Comparison of ENCODE assay signal across 15 cellular contexts in genomic region chr1:235763962-235764361, GRCh38.
A peak's percentile ranks its signal among the peaks of the same experiment; 100 is the strongest.
DNase-seq lines count a peak whose midpoint lies in the region; ATAC-seq and TF ChIP-seq lines count a peak whose summit lies in the region.
"Had no signal": no experiment of that assay in that cellular context is flagged by ENCODE, and none has a peak within 500 bp of the region (broad histone marks: within the 10 kb centered on the region; RNA-seq: fewer than 3 reads in every experiment).

No MANE protein-coding gene starts in this region.

- H3K79me1 ChIP-seq in IMR-90 (ENCODE audit: low read depth in 1 of 2, low read length in 2 of 2): no peaks in the 10 kb centered on the region

- 77% methylated on average over 3 of the region's 3 CpGs; no CpG with 5 or more reads in 1 of the 2 experiments for WGBS in IMR-90 (ENCODE audit: extremely low coverage in 2 of 2, insufficient read length in 1 of 2), 2 experiments

- H2BK5ac ChIP-seq in IMR-90 (ENCODE audit: low read depth, low read length, poor library complexity, severe bottlenecking): no peak overlapping the region

- H3K27me3 ChIP-seq in IMR-90 (ENCODE audit: control insufficient read depth, insufficient read depth, low read length): no peaks in the 10 kb centered on the region

- no peak overlapping the region for H2BK20ac ChIP-seq in IMR-90 (ENCODE audit: low read depth, low read length)

- H3K4me1 Mint-ChIP-seq in activated T-cell treated with anti-CD3 and anti-CD28 coated beads, Interleukin-2, amount 50 U/mL, for 4 hours (ENCODE audit: low read depth): peaks cover 8% of the 10 kb centered on the region

- H3K36me3 Mint-ChIP-seq in activated T-cell treated with anti-CD3 and anti-CD28 coated beads, Interleukin-2, amount 50 U/mL, for 4 hours (ENCODE audit: insufficient read depth): peaks cover 41% of the 10 kb centered on the region

- no peak overlapping the region for H2AFZ ChIP-seq in IMR-90 (replicated peaks; ENCODE audit: low read length, poor library complexity)

- no peak overlapping the region for H3K18ac ChIP-seq in IMR-90 (ENCODE audit: low read depth, low read length)

- intact Hi-C loops in IMR-90 (cut with micrococcal nuclease): no loop called here
- intact Hi-C loops in posterior vena cava (cut with DNase I): no loop called here

- H3K4me3 Mint-ChIP-seq in activated T-cell treated with anti-CD3 and anti-CD28 coated beads, Interleukin-2, amount 50 U/mL, for 4 hours: no peak overlapping the region
- H3K4me3 Mint-ChIP-seq: activated naive CD8-positive, alpha-beta T cell treated with anti-CD3 and anti-CD28 coated beads, Interleukin-2, amount 10 ng/mL, durations not matched to agents 7 days and 5 days had no signal

- no peak overlapping the region for H3K14ac ChIP-seq in IMR-90 (replicated peaks; ENCODE audit: low read depth, low read length)

- DNase-seq in activated T-cell treated with anti-CD3 and anti-CD28 coated beads, Interleukin-2, amount 50 U/mL, for 4 hours: no peak
- DNase-seq in activated T-cell treated with anti-CD3 and anti-CD28 coated beads, Interleukin-2, amount 50 U/mL, for 48 hours: no peak
- DNase-seq in IMR-90 (peak; percentile 19), posterior vena cava (ENCODE audit: low spot score) (no peak), occipital lobe (lab: John Stamatoyannopoulos, UW) (no peak)
- DNase-seq in stimulated activated CD4-positive, alpha-beta T cell treated with anti-CD3 and anti-CD28 coated beads, Interleukin-4, amount 100 ng/mL, for 24 hours: peak; percentile 22
- DNase-seq: ACHN; activated naive CD8-positive, alpha-beta T cell treated with anti-CD3 and anti-CD28 coated beads, Interleukin-2, amount 10 ng/mL, durations not matched to agents 7 days and 5 days; cerebellar nuclear complex; hippocampal formation; MV-4-11; NCI-H345 had no signal

- no peak for TF ChIP-seq POLR2A in IMR-90 (IDR thresholded peaks at IDR 0.05; ENCODE audit: low read depth, low read length)

- H4K5ac ChIP-seq in IMR-90 (ENCODE audit: low read depth, low read length): no peak overlapping the region

- no peak overlapping the region for H3K9ac ChIP-seq in IMR-90 (ENCODE audit: low read depth, low read length)

- dilution Hi-C loops in IMR-90 (cut with HindIII; ENCODE audit: low sequenced_read_pairs, unreplicated experiment): no loop called here

- H2BK120ac ChIP-seq in IMR-90 (ENCODE audit: low read depth, low read length): no peak overlapping the region

- H3K27me3 Mint-ChIP-seq in activated T-cell treated with anti-CD3 and anti-CD28 coated beads, Interleukin-2, amount 50 U/mL, for 4 hours (ENCODE audit: low read depth): no peaks in the 10 kb centered on the region
- H3K27me3 Mint-ChIP-seq: activated naive CD8-positive, alpha-beta T cell treated with anti-CD3 and anti-CD28 coated beads, Interleukin-2, amount 10 ng/mL, durations not matched to agents 7 days and 5 days had no signal

- H2BK15ac ChIP-seq in IMR-90 (ENCODE audit: low read depth, low read length): no peak overlapping the region

- no peak overlapping the region for H4K91ac ChIP-seq in IMR-90 (ENCODE audit: insufficient read depth, low read depth, low read length)

- no peaks in the 10 kb centered on the region for H3K36me3 ChIP-seq in IMR-90 (ENCODE audit: control insufficient read depth, insufficient read depth, low read length)

- in situ Hi-C loops in IMR-90 (cut with MboI; ENCODE audit: low sequenced_read_pairs): no loop called here

- POLR2A ChIA-PET in IMR-90 (lab: Charles Lee; ENCODE audit: unreplicated experiment): no interaction called here

- H3K4ac ChIP-seq in IMR-90 (ENCODE audit: low read depth, low read length): no peak overlapping the region

- no peaks in the 10 kb centered on the region for H3K4me1 ChIP-seq in IMR-90 (ENCODE audit: control insufficient read depth, insufficient read depth, low read length)

- H3K9me3 Mint-ChIP-seq in activated T-cell treated with anti-CD3 and anti-CD28 coated beads, Interleukin-2, amount 50 U/mL, for 4 hours: no peaks in the 10 kb centered on the region
- H3K9me3 Mint-ChIP-seq: activated naive CD8-positive, alpha-beta T cell treated with anti-CD3 and anti-CD28 coated beads, Interleukin-2, amount 10 ng/mL, durations not matched to agents 7 days and 5 days had no signal

- CTCF ChIA-PET in IMR-90 (lab: Yijun Ruan, JAX): no interaction called here

- H3K56ac ChIP-seq in IMR-90 (ENCODE audit: extremely low read depth, insufficient read depth, low read length): no peak overlapping the region

- H2AK9ac ChIP-seq in IMR-90 (replicated peaks; ENCODE audit: low read depth, low read length, poor library complexity): no peak overlapping the region

- H3K9me3 ChIP-seq in IMR-90 (ENCODE audit: control insufficient read depth, insufficient read depth, low read length): no peaks in the 10 kb centered on the region

- no peak overlapping the region for H3K4me2 ChIP-seq in IMR-90 (ENCODE audit: low read depth, low read length)

- H3K27ac ChIP-seq in IMR-90 (ENCODE audit: insufficient read depth, low read length): no peak overlapping the region
- H3K27ac ChIP-seq: epithelial cell of prostate had no signal

- BruUV-seq in IMR-90 (replicated peaks; lab: Mats Ljungman, UMichigan): no TSS peak

- no peaks in the 10 kb centered on the region for H4K20me1 ChIP-seq in IMR-90 (ENCODE audit: insufficient read depth, low read length)

- no peak overlapping the region for H3K4me3 ChIP-seq in IMR-90 (ENCODE audit: insufficient read depth, low read depth, low read length)

- peaks cover 4% of the 10 kb centered on the region; the same call in 1 of the 2 replicates for H3K9me1 ChIP-seq in IMR-90 (ENCODE audit: insufficient read depth, low read length)

- no peak for TF ChIP-seq RAD21 in IMR-90 (IDR thresholded peaks at IDR 0.05; ENCODE audit: low read length)

- no peak overlapping the region for H2AK5ac ChIP-seq in IMR-90 (ENCODE audit: low read depth, low read length)

- no peak for TF ChIP-seq CTCF in IMR-90 (conservative IDR thresholded peaks at IDR 0.05; ENCODE audit: low read depth, low read length)

- peak; percentile 88 to 91 for ATAC-seq in activated T-cell treated with anti-CD3 and anti-CD28 coated beads, Interleukin-2, amount 50 U/mL, for 4 hours
- ATAC-seq in GM21447 (IDR thresholded peaks at IDR 0.05; ENCODE audit: unreplicated experiment): peak; percentile 56
- ATAC-seq in IMR-90 (ENCODE audit: low read depth): no peak
- no peak for ATAC-seq in HG03159 (IDR thresholded peaks at IDR 0.05; ENCODE audit: unreplicated experiment)

- H4K8ac ChIP-seq in IMR-90 (ENCODE audit: low read depth in 2 of 2, low read length in 2 of 2): no peak overlapping the region

- H3K23ac ChIP-seq in IMR-90 (ENCODE audit: low read depth, low read length): no peak overlapping the region

TF ChIP-seq in IMR-90, 13 proteins besides CTCF, POLR2A, EP300 and RAD21:
- no peak for TF ChIP-seq SMC3 (IDR thresholded peaks at IDR 0.05; ENCODE audit: low read depth, low read length)
- no peak for TF ChIP-seq CHD1 (IDR thresholded peaks at IDR 0.05; ENCODE audit: low read depth, low read length)
- no peak for TF ChIP-seq RFX5 (IDR thresholded peaks at IDR 0.05; ENCODE audit: low read depth, low read length)
- TF ChIP-seq NFE2L2 (IDR thresholded peaks at IDR 0.05; ENCODE audit: low read depth, low read length): no peak
- TF ChIP-seq MXI1 (IDR thresholded peaks at IDR 0.05; ENCODE audit: borderline replicate concordance, low read depth, low read length): no peak
- no peak for TF ChIP-seq ELK1 (IDR thresholded peaks at IDR 0.05; ENCODE audit: borderline replicate concordance, low read depth, low read length)
- no peak for TF ChIP-seq CEBPB (IDR thresholded peaks at IDR 0.05; ENCODE audit: low read depth, low read length)
- no peak for TF ChIP-seq FOS (IDR thresholded peaks at IDR 0.05; ENCODE audit: low read depth, low read length)
- TF ChIP-seq BHLHE40 (IDR thresholded peaks at IDR 0.05; ENCODE audit: low read depth, low read length): no peak
- no peak for TF ChIP-seq MAZ (IDR thresholded peaks at IDR 0.05; ENCODE audit: borderline replicate concordance, low read depth, low read length)
- TF ChIP-seq RCOR1 (IDR thresholded peaks at IDR 0.05; ENCODE audit: insufficient replicate concordance, low read length): no peak
- TF ChIP-seq, protein P1, sequence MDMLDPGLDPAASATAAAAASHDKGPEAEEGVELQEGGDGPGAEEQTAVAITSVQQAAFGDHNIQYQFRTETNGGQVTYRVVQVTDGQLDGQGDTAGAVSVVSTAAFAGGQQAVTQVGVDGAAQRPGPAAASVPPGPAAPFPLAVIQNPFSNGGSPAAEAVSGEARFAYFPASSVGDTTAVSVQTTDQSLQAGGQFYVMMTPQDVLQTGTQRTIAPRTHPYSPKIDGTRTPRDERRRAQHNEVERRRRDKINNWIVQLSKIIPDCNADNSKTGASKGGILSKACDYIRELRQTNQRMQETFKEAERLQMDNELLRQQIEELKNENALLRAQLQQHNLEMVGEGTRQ (IDR thresholded peaks at IDR 0.05; ENCODE audit: low read depth, low read length): no peak
- no peak for TF ChIP-seq MAFK (IDR thresholded peaks at IDR 0.05; ENCODE audit: low read depth, low read length)

Comparison
In these comparisons a context has a peak if more than half of its experiments do, and no peak if none do; other contexts are left out.
1. ATAC-seq: peak in activated T-cell treated with anti-CD3 and anti-CD28 coated beads, Interleukin-2, amount 50 U/mL, for 4 hours (2 of 2) and GM21447 (single experiment); none in IMR-90 (single experiment) and HG03159 (single experiment).
2. DNase-seq: peak in IMR-90 (single experiment) and stimulated activated CD4-positive, alpha-beta T cell treated with anti-CD3 and anti-CD28 coated beads, Interleukin-4, amount 100 ng/mL, for 24 hours (single experiment); none in activated T-cell treated with anti-CD3 and anti-CD28 coated beads, Interleukin-2, amount 50 U/mL, for 4 hours (single experiment), activated T-cell treated with anti-CD3 and anti-CD28 coated beads, Interleukin-2, amount 50 U/mL, for 48 hours (0 of 2), posterior vena cava (single experiment) and occipital lobe (single experiment).